Comparison of ENCODE assay signal across 35 cellular contexts in genomic region chr10:125989791-125990190, GRCh38.
"Had no signal": no experiment of that assay in that cellular context is flagged by ENCODE, and none has a peak within 500 bp of the region (broad histone marks: within the 10 kb centered on the region; RNA-seq: fewer than 3 reads in every experiment).

No MANE protein-coding gene starts in this region.

- H3K9me3 ChIP-seq: MG63 had no signal

- H3K36me3 ChIP-seq: MG63 had no signal

- H3K4me3 ChIP-seq: MG63 had no signal

- H3K27me3 ChIP-seq: MG63 had no signal

- H3K9ac ChIP-seq: KMS-11 had no signal

- DNase-seq: Karpas-422, Kasumi-1, KBM-7, KG1, MG63, MM.1S, MV-4-11, NCI-H1048, NCI-H1092, NCI-H1092 treated with DMSO at 0.1 percent for 48 hours, NCI-H1105 treated with DMSO at 0.1 percent for 48 hours, NCI-H1417, NCI-H1417 treated with DMSO at 0.1 percent for 48 hours, NCI-H1436, NCI-H1436 treated with DMSO at 0.1 percent for 48 hours, NCI-H146, NCI-H1694, NCI-H1694 treated with DMSO at 0.1 percent for 48 hours, NCI-H187, NCI-H187 treated with DMSO at 0.1 percent for 48 hours, NCI-H1930, NCI-H2029, NCI-H2029 treated with DMSO at 0.1 percent for 48 hours, NCI-H2081, NCI-H2081 treated with DMSO at 0.1 percent for 48 hours, NCI-H2107, NCI-H2171, NCI-H2171 treated with DMSO at 0.1 percent for 48 hours, NCI-H2227 treated with DMSO at 0.1 percent for 48 hours, NCI-H226, NCI-H345, NCI-H446, NCI-H446 treated with DMSO at 0.1 percent for 48 hours, NCI-H510A had no signal

- H3K27ac ChIP-seq: KMS-11 had no signal

- H3K4me2 ChIP-seq: KMS-11 had no signal
